Comparison of ENCODE assay signal across 8 cellular contexts in the genomic region with DNA sequence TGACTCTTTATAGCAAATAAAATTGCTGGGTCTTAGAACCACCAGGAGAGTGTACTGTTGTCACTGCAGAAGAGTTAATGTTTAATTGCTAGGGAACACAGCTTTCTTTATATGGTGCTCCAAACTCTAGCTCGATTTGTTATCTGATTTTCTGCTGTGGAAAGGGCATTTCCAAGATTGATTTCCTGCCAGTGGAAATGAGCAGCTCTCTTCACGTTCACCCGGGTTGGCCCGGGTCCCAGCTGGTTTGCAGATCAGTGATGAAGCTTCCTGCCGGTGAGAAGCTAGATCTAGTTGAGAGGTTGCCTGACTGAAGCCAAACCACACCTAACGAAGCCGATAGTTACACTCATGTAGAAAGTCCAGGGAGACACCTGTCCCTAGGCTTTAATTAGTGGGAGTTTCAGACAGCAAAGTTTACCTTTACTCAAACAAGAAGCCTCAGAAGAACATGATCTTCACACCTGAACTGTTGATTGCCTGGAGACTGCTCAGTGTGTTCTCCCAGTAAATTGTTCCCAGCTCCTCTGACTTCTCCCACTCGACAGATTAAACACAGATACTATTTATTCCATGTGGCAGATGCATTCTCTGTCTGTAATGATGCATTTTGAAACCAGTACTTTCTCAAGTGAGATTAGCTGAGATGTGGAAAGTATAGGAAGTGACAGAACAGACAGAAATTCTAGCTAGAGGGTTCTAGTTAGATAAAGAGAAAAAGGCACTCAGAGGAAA. TPM values are rescaled to one million over a fixed set of nuclear protein-coding genes. Genes with fewer than 3 reads are reported as not detected.
DNase-seq lines count a peak whose midpoint lies in the region; ATAC-seq and TF ChIP-seq lines count a peak whose summit lies in the region.

No MANE protein-coding gene starts in this region.

- no peak for TF ChIP-seq EP300 in esophagus muscularis mucosa (IDR thresholded peaks at IDR 0.05)

- H3K36me3 ChIP-seq in breast epithelium (no peaks in the 10 kb centered on the region), esophagus muscularis mucosa (no peaks in the 10 kb centered on the region), H7 (replicated peaks; ENCODE audit: control insufficient read depth, insufficient read depth, low read length) (no peaks in the 10 kb centered on the region)

- H3K36me3 Mint-ChIP-seq in MCF 10A (ENCODE audit: insufficient read depth, unreplicated experiment), result no peaks in the 10 kb centered on the region
- H3K36me3 Mint-ChIP-seq in activated CD4-positive, alpha-beta memory T cell treated with anti-CD3 and anti-CD28 coated beads, Interleukin-2, amount 10 ng/mL, durations not matched to agents 7 days and 5 days (ENCODE audit: low read depth), result peaks cover 14% of the 10 kb centered on the region

- DNase-seq in MCF 10A (ENCODE audit: unreplicated experiment) (peak; percentile 50), breast epithelium (ENCODE audit: low spot score in 2 of 2) (no peak), NCI-H1092 treated with DMSO at 0.1 percent for 48 hours (lab: John Stamatoyannopoulos, UW) (peak; percentile 66), esophagus muscularis mucosa (ENCODE audit: extremely low spot score) (no peak), retina (peak; percentile 43), H7 (no peak)
- peak; percentile 61 for DNase-seq in activated CD4-positive, alpha-beta memory T cell treated with anti-CD3 and anti-CD28 coated beads, Interleukin-2, amount 10 ng/mL, durations not matched to agents 7 days and 5 days

- no peak for TF ChIP-seq POLR2A in breast epithelium (IDR thresholded peaks at IDR 0.05)
- no peak for TF ChIP-seq POLR2A in esophagus muscularis mucosa (IDR thresholded peaks at IDR 0.05; ENCODE audit: low read depth)

- H3K4me1 ChIP-seq in breast epithelium (peaks cover 0 to 6% of the 10 kb centered on the region in 2 donors), esophagus muscularis mucosa (peaks cover 11 to 33% (median 17%) of the 10 kb centered on the region in 4 donors)

- no peaks in the 10 kb centered on the region for H3K27me3 ChIP-seq in breast epithelium
- no peaks in the 10 kb centered on the region for H3K27me3 ChIP-seq in esophagus muscularis mucosa
- H3K27me3 ChIP-seq in H7 (ENCODE audit: control insufficient read depth, insufficient read depth, low read length), result no peaks in the 10 kb centered on the region

- no peaks in the 10 kb centered on the region for H3K9me3 Mint-ChIP-seq in MCF 10A (ENCODE audit: unreplicated experiment)
- H3K9me3 Mint-ChIP-seq in activated CD4-positive, alpha-beta memory T cell treated with anti-CD3 and anti-CD28 coated beads, Interleukin-2, amount 10 ng/mL, durations not matched to agents 7 days and 5 days, result peaks cover 7% of the 10 kb centered on the region

- BruUV-seq in MCF 10A (replicated peaks; lab: Mats Ljungman, UMichigan), result no TSS peak

- ATAC-seq in HG02678 (IDR thresholded peaks at IDR 0.05; ENCODE audit: unreplicated experiment), result peak; percentile 62

- no peaks in the 10 kb centered on the region for H3K9me3 ChIP-seq in breast epithelium
- H3K9me3 ChIP-seq in esophagus muscularis mucosa, result no peaks in the 10 kb centered on the region

- POLR2A ChIA-PET in MCF 10A (lab: Yijun Ruan, JAX), result interaction anchor here (0.7 to 2.0 kb wide), 7 partner anchors 9 to 105 kb away, joined by 3 to 8 read pairs (median 6); a partner anchor contains a TSS
- POLR2A ChIA-PET in activated CD4-positive, alpha-beta memory T cell treated with anti-CD3 and anti-CD28 coated beads, Interleukin-2, amount 10 ng/mL, durations not matched to agents 7 days and 5 days (lab: Charles Lee), result interaction anchor here (0.7 to 5.0 kb wide), 19 partner anchors 9 to 676 kb away, joined by 3 to 75 read pairs (median 4); a partner anchor contains a TSS

- peak overlapping the region in 1 of 3 donors; percentile 7 for H3K4me3 ChIP-seq in breast epithelium
- no peak overlapping the region for H3K4me3 ChIP-seq in esophagus muscularis mucosa
- no peak overlapping the region for H3K4me3 ChIP-seq in H7 (ENCODE audit: insufficient read depth, low read depth, low read length)

- 17% methylated on average over 8 of the region's 8 CpGs for WGBS in esophagus muscularis mucosa

- no peaks in the 10 kb centered on the region for H3K27me3 Mint-ChIP-seq in MCF 10A (ENCODE audit: insufficient read depth, unreplicated experiment)
- no peaks in the 10 kb centered on the region for H3K27me3 Mint-ChIP-seq in activated CD4-positive, alpha-beta memory T cell treated with anti-CD3 and anti-CD28 coated beads, Interleukin-2, amount 10 ng/mL, durations not matched to agents 7 days and 5 days

- H3K4me1 Mint-ChIP-seq in MCF 10A (ENCODE audit: insufficient read depth, unreplicated experiment), result peaks cover 21% of the 10 kb centered on the region
- peaks cover 67% of the 10 kb centered on the region for H3K4me1 Mint-ChIP-seq in activated CD4-positive, alpha-beta memory T cell treated with anti-CD3 and anti-CD28 coated beads, Interleukin-2, amount 10 ng/mL, durations not matched to agents 7 days and 5 days

- intact Hi-C loops in MCF 10A (cut with micrococcal nuclease), result no loop called here
- intact Hi-C loops in breast epithelium (cut with DNase I; ENCODE audit: low total_unique reads), result no loop called here
- intact Hi-C loops in esophagus muscularis mucosa (cut with DNase I), result no loop called here

- H3K4me3 Mint-ChIP-seq in MCF 10A (ENCODE audit: unreplicated experiment), result peak overlapping the region; percentile 25
- H3K4me3 Mint-ChIP-seq in activated CD4-positive, alpha-beta memory T cell treated with anti-CD3 and anti-CD28 coated beads, Interleukin-2, amount 10 ng/mL, durations not matched to agents 7 days and 5 days, result peak overlapping the region; percentile 44

- peak overlapping the region; percentile 76 for H3K27ac Mint-ChIP-seq in MCF 10A (ENCODE audit: low read depth, unreplicated experiment)
- H3K27ac Mint-ChIP-seq in activated CD4-positive, alpha-beta memory T cell treated with anti-CD3 and anti-CD28 coated beads, Interleukin-2, amount 10 ng/mL, durations not matched to agents 7 days and 5 days, result peak overlapping the region; percentile 92

- peak overlapping the region in 1 of 2 donors; percentile 16 for H3K27ac ChIP-seq in breast epithelium
- H3K27ac ChIP-seq in esophagus muscularis mucosa (replicated peaks in 1 of 4), result peak overlapping the region; percentile 12 to 46 (median 38)

- no peak for TF ChIP-seq CTCF in MCF 10A (IDR thresholded peaks at IDR 0.05; ENCODE audit: unreplicated experiment)
- no peak for TF ChIP-seq CTCF in breast epithelium (IDR thresholded peaks at IDR 0.05)
- TF ChIP-seq CTCF in esophagus muscularis mucosa (IDR thresholded peaks at IDR 0.05), result peak in 1 of 3 experiments; percentile 10

- CTCF ChIA-PET in MCF 10A (lab: Yijun Ruan, JAX), result interaction anchor here (0.6 to 2.6 kb wide), 15 partner anchors 10 to 284 kb away, joined by 3 to 19 read pairs (median 3); a partner anchor contains a TSS
- CTCF ChIA-PET in activated CD4-positive, alpha-beta memory T cell treated with anti-CD3 and anti-CD28 coated beads, Interleukin-2, amount 10 ng/mL, durations not matched to agents 7 days and 5 days (lab: Charles Lee), result interaction anchor here (0.6 to 6.3 kb wide), 15 partner anchors 8 to 205 kb away, joined by 3 to 71 read pairs (median 4); a partner anchor contains a TSS

RNA-seq across cellular contexts. Expression of a gene that starts 27.8 kb away (rescaled TPM):
- 1.8 and 1.9 TPM in 2 replicates for total RNA-seq in MCF 10A (2022)
- 1 to 10 TPM; 4.0 to 4.6 (median 4.3) TPM for total RNA-seq in breast epithelium
- total RNA-seq in activated CD4-positive, alpha-beta memory T cell treated with anti-CD3 and anti-CD28 coated beads, Interleukin-2, amount 10 ng/mL, durations not matched to agents 7 days and 5 days, result 10 to 100 TPM; 12.8 to 14.1 TPM
- 10 to 100 TPM; 11.1 to 32.5 (median 14.2) TPM for total RNA-seq in esophagus muscularis mucosa
- total RNA-seq in H7 (2014; rRNA removed; shearing (Covaris generic)), result 4.6 and 6.7 TPM in 2 replicates

RNA-seq across cellular contexts. Expression of a gene that starts 30.3 kb away (rescaled TPM):
- 26.3 and 26.9 TPM in 2 replicates for total RNA-seq in MCF 10A (2022)
- total RNA-seq in breast epithelium, result 10 to 100 TPM; 26.2 to 55.8 (median 36.7) TPM
- total RNA-seq in activated CD4-positive, alpha-beta memory T cell treated with anti-CD3 and anti-CD28 coated beads, Interleukin-2, amount 10 ng/mL, durations not matched to agents 7 days and 5 days, result 1 to 10 TPM; 1.6 to 3.4 TPM
- total RNA-seq in esophagus muscularis mucosa, result 10 to 100 TPM in 2 of 4 donors, 1 to 10 TPM in 2; 7.5 to 21.2 (median 10.2) TPM
- total RNA-seq in H7 (2014; rRNA removed; shearing (Covaris generic)), result 11.5 and 15.7 TPM in 2 replicates

Comparison
In these comparisons a context has a peak if more than half of its experiments do, and no peak if none do; other contexts are left out.
1. DNase-seq: peak in MCF 10A (single experiment), NCI-H1092 treated with DMSO at 0.1 percent for 48 hours (single experiment), activated CD4-positive, alpha-beta memory T cell treated with anti-CD3 and anti-CD28 coated beads, Interleukin-2, amount 10 ng/mL, durations not matched to agents 7 days and 5 days (single experiment) and retina (single experiment); none in breast epithelium (0 of 2), esophagus muscularis mucosa (single experiment) and H7 (single experiment).